27 cellular contexts compared by ENCODE assay signal in genomic region chr20:17946040-17946439, GRCh38.
"Had no signal": no experiment of that assay in that cellular context is flagged by ENCODE, and none has a peak within 500 bp of the region (broad histone marks: within the 10 kb centered on the region; RNA-seq: fewer than 3 reads in every experiment).

No MANE protein-coding gene starts in this region.

- H3K27ac ChIP-seq: adrenal gland, body of pancreas, gastrocnemius medialis, neural progenitor cell, parathyroid adenoma, psoas muscle, transverse colon, VCaP had no signal

- DNase-seq: activated CD4-positive, alpha-beta T cell treated with anti-CD3 and anti-CD28 coated beads for 48 hours; activated CD4-positive, alpha-beta T cell treated with anti-CD3 and anti-CD28 coated beads, Interleukin-2, amount 50 U/mL, for 48 hours; activated CD8-positive, alpha-beta memory T cell treated with anti-CD3 and anti-CD28 coated beads, Interleukin-2, amount 10 ng/mL, durations not matched to agents 7 days and 5 days; activated gamma-delta T cell treated with Interleukin-2 at 50 U/mL for 16 hours; adrenal gland; aorta; body of pancreas; effector CD8-positive, alpha-beta T cell; erythroblast; gastrocnemius medialis; glutamatergic neuron; islet precursor cell; naive thymus-derived CD8-positive, alpha-beta T cell; occipital lobe; psoas muscle; stimulated activated CD4-positive, alpha-beta T cell treated with anti-CD3 and anti-CD28 coated beads, Interleukin-15, amount 100 ng/mL, for 24 hours; stimulated activated CD4-positive, alpha-beta T cell treated with anti-CD3 and anti-CD28 coated beads, Interleukin-2, amount 100 ng/mL, for 24 hours; stimulated activated naive CD4-positive, alpha-beta T cell treated with Interleukin-2 at 50 U/mL for 16 hours; SW 1271; T-helper 9 cell; transverse colon had no signal

- H3K4me1 Mint-ChIP-seq: neural progenitor cell had no signal

- H3K4me3 Mint-ChIP-seq: activated CD8-positive, alpha-beta memory T cell treated with anti-CD3 and anti-CD28 coated beads, Interleukin-2, amount 10 ng/mL, durations not matched to agents 7 days and 5 days; naive thymus-derived CD8-positive, alpha-beta T cell; neural progenitor cell; T-helper 1 cell treated with Interleukin-12 subunit alpha and Interleukin-12 subunit beta and Interleukin-4 antibody, amounts not matched to agents 30 μg/mL and 1 μg/mL, for 36 hours had no signal

- H3K4me1 ChIP-seq: body of pancreas, neural progenitor cell, parathyroid adenoma, psoas muscle had no signal

- H3K27ac Mint-ChIP-seq: activated CD8-positive, alpha-beta memory T cell treated with anti-CD3 and anti-CD28 coated beads, Interleukin-2, amount 10 ng/mL, durations not matched to agents 7 days and 5 days; activated naive CD4-positive, alpha-beta T cell treated with anti-CD3 and anti-CD28 coated beads, Interleukin-2, amount 50 U/mL, for 72 hours; neural progenitor cell; T-helper 1 cell treated with Interleukin-12 subunit alpha and Interleukin-12 subunit beta and Interleukin-4 antibody, amounts not matched to agents 30 μg/mL and 1 μg/mL, for 36 hours had no signal

- H3K4me3 ChIP-seq: adrenal gland, body of pancreas, gastrocnemius medialis, neural progenitor cell, psoas muscle, transverse colon had no signal

- H3K9me3 Mint-ChIP-seq: activated naive CD4-positive, alpha-beta T cell treated with anti-CD3 and anti-CD28 coated beads, Interleukin-2, amount 50 U/mL, for 72 hours; naive thymus-derived CD8-positive, alpha-beta T cell; neural progenitor cell; T-helper 1 cell treated with Interleukin-12 subunit alpha and Interleukin-12 subunit beta and Interleukin-4 antibody, amounts not matched to agents 30 μg/mL and 1 μg/mL, for 36 hours had no signal

- H3K27me3 ChIP-seq: adrenal gland, body of pancreas, gastrocnemius medialis, neural progenitor cell, transverse colon had no signal

- H3K27me3 Mint-ChIP-seq: activated CD8-positive, alpha-beta memory T cell treated with anti-CD3 and anti-CD28 coated beads, Interleukin-2, amount 10 ng/mL, durations not matched to agents 7 days and 5 days; naive thymus-derived CD8-positive, alpha-beta T cell had no signal

- ATAC-seq: activated CD4-positive, CD25-positive, alpha-beta regulatory T cell treated with anti-CD3 and anti-CD28 coated beads, Interleukin-2, amount 50 U/mL, for 24 hours; activated CD8-positive, alpha-beta memory T cell treated with anti-CD3 and anti-CD28 coated beads, Interleukin-2, amount 10 ng/mL, durations not matched to agents 7 days and 5 days; activated naive CD4-positive, alpha-beta T cell treated with anti-CD3 and anti-CD28 coated beads, Interleukin-2, amount 50 U/mL, for 72 hours; body of pancreas; gastrocnemius medialis; naive thymus-derived CD8-positive, alpha-beta T cell; psoas muscle had no signal

- H2AFZ ChIP-seq: neural progenitor cell, parathyroid adenoma had no signal

- H3K4me2 ChIP-seq: neural progenitor cell had no signal

- H3K79me2 ChIP-seq: parathyroid adenoma had no signal

- H3K9me3 ChIP-seq: adrenal gland, body of pancreas, gastrocnemius medialis, psoas muscle, transverse colon had no signal
